8 cellular contexts compared by ENCODE assay signal in the genomic region with DNA sequence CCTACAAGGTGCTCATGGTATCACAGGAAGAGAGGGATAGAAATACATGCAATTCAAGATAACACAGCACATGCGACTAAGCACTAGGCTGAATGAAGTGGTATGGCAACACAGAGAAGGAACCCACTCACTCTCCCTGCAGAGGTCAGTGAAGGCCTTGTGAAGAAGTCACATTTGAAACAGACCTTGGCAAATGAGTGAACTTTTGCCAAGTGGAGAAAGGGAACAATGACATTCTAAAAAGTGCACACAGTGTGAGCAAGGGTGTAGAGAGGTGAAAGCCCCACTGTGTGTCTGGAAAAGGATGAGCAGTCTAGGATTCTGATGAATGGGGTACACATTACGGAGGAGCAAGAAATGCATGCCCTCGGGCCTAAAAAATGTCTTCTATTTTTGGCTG. TPM values are rescaled to one million over a fixed set of nuclear protein-coding genes. Genes with fewer than 3 reads are reported as not detected.
DNase-seq lines count a peak whose midpoint lies in the region; ATAC-seq and TF ChIP-seq lines count a peak whose summit lies in the region.

No MANE protein-coding gene starts in this region.

- no peaks in the 10 kb centered on the region for H3K27me3 ChIP-seq in right cardiac atrium (ENCODE audit: control insufficient read depth, insufficient read depth)

- H3K9me3 ChIP-seq in right cardiac atrium (ENCODE audit: control insufficient read depth, low read length): no peaks in the 10 kb centered on the region

- ATAC-seq in HG02884 (IDR thresholded peaks at IDR 0.05; ENCODE audit: unreplicated experiment) (peak; percentile 46), activated B cell treated with CpG ODN at 0.5 μM for 24 hours (ENCODE audit: low read depth) (peak; percentile 41), right cardiac atrium (peak; percentile 18 to 36)

- H3K27ac ChIP-seq in right cardiac atrium (ENCODE audit: low read length) (peak overlapping the region; percentile 97), substantia nigra (ENCODE audit: low read depth, low read length, poor library complexity, severe bottlenecking) (peak overlapping the region; percentile 80)

- CTCF ChIA-PET in activated B cell treated with CpG ODN at 0.5 μM for 24 hours (lab: Charles Lee): interaction anchor here (0.7 to 3.4 kb wide), 11 partner anchors 10 to 482 kb away, joined by 3 to 14 read pairs (median 3); partner anchors contain the start of genes KLF7 and METTL21A

- H3K9me3 Mint-ChIP-seq in activated B cell treated with CpG ODN at 0.5 μM for 24 hours: no peaks in the 10 kb centered on the region

- H3K27ac Mint-ChIP-seq in activated B cell treated with CpG ODN at 0.5 μM for 24 hours: peak overlapping the region; percentile 92

- POLR2A ChIA-PET in activated B cell treated with CpG ODN at 0.5 μM for 24 hours (lab: Charles Lee): interaction anchor here (0.7 to 4.8 kb wide), 8 partner anchors 11 to 1249 kb away, joined by 4 to 202 read pairs (median 8); partner anchors contain the start of genes CREB1, KLF7 and METTL21A

- intact Hi-C loops in activated B cell treated with CpG ODN at 0.5 μM for 24 hours (cut with micrococcal nuclease) (loop anchor here (1.0 to 5.0 kb wide), 3 partner anchors 210 to 386 kb away; partner anchors contain the start of gene CREB1), right cardiac atrium (cut with DNase I) (no loop called here), head of caudate nucleus (cut with DNase I) (no loop called here)

- H3K4me1 Mint-ChIP-seq in activated B cell treated with CpG ODN at 0.5 μM for 24 hours: peaks cover 67% of the 10 kb centered on the region

- DNase-seq in ELR (ENCODE audit: low read depth) (peak; percentile 28), activated B cell treated with CpG ODN at 0.5 μM for 24 hours (no peak), right cardiac atrium (no peak), substantia nigra (lab: John Stamatoyannopoulos, UW) (peak in 2 of 49 donors; percentile 23 to 38), NK-92 (lab: John Stamatoyannopoulos, UW; ENCODE audit: unreplicated experiment) (no peak), head of caudate nucleus (no peak)
- no peak for DNase-seq in stimulated activated naive CD4-positive, alpha-beta T cell treated with Interleukin-2 at 50 U/mL for 16 hours (lab: John Stamatoyannopoulos, UW)

- peak overlapping the region; percentile 52 for H3K4me3 Mint-ChIP-seq in activated B cell treated with CpG ODN at 0.5 μM for 24 hours

- H3K4me1 ChIP-seq in right cardiac atrium (ENCODE audit: control insufficient read depth, insufficient read depth, low read length): peaks cover 36% of the 10 kb centered on the region

- no peak for TF ChIP-seq CTCF in activated B cell treated with CpG ODN at 0.5 μM for 24 hours (IDR thresholded peaks at IDR 0.05)

- H3K4me3 ChIP-seq in right cardiac atrium (ENCODE audit: low read length): peak overlapping the region; percentile 27

- H3K36me3 Mint-ChIP-seq in activated B cell treated with CpG ODN at 0.5 μM for 24 hours (ENCODE audit: low read depth): peaks cover 9% of the 10 kb centered on the region

- WGBS in right cardiac atrium: 28% methylated on average over 3 of the region's 3 CpGs

- no peaks in the 10 kb centered on the region for H3K27me3 Mint-ChIP-seq in activated B cell treated with CpG ODN at 0.5 μM for 24 hours

RNA-seq across cellular contexts. Expression of gene KLF7, which starts 23.3 kb away (rescaled TPM):
- total RNA-seq in activated B cell treated with CpG ODN at 0.5 μM for 24 hours: 31.7 and 35.8 TPM in 2 replicates
- total RNA-seq in right cardiac atrium: 10 to 100 TPM; 18.2 to 35.6 (median 27.0) TPM
- 6.0 TPM for polyA plus RNA-seq in right cardiac atrium
